In genomic region chr4:76504613-76505465, GRCh38 we compare ENCODE assay signal across 9 cellular contexts.
DNase-seq lines count a peak whose midpoint lies in the region; ATAC-seq and TF ChIP-seq lines count a peak whose summit lies in the region.
"Had no signal": no experiment of that assay in that cellular context is flagged by ENCODE, and none has a peak within 500 bp of the region (broad histone marks: within the 10 kb centered on the region; RNA-seq: fewer than 3 reads in every experiment).

No MANE protein-coding gene starts in this region.

- intact Hi-C loops in CD4-positive, alpha-beta T cell (cut with DNase I, micrococcal nuclease) = loop anchor here in 1 of 2 experiments (1.0 to 10.0 kb wide), 3 partner anchors 230 to 510 kb away; partner anchors contain the start of gene SDAD1
- intact Hi-C loops in colonic mucosa (cut with DNase I) = loop anchor here (2.0 to 10.0 kb wide), 2 partner anchors 74 to 320 kb away; no protein-coding TSS in a partner anchor

- no peak for DNase-seq in CD4-positive, alpha-beta T cell
- DNase-seq in GM20000 (ENCODE audit: low spot score) (peak; percentile 47), NCI-H748 treated with DMSO at 0.1 percent for 48 hours (lab: John Stamatoyannopoulos, UW) (peak; percentile 7), colonic mucosa (no peak), mesothelial cell of epicardium (ENCODE audit: low spot score in 2 of 2, unreplicated experiment in 2 of 2) (no peak)

- no peaks in the 10 kb centered on the region for H3K4me1 Mint-ChIP-seq in CD4-positive, alpha-beta T cell (ENCODE audit: low read depth)
- H3K4me1 Mint-ChIP-seq in mesothelial cell of epicardium = no peaks in the 10 kb centered on the region
- H3K4me1 Mint-ChIP-seq: T-cell had no signal

- H3K4me3 Mint-ChIP-seq in CD4-positive, alpha-beta T cell = no peak overlapping the region
- no peak overlapping the region for H3K4me3 Mint-ChIP-seq in mesothelial cell of epicardium
- H3K4me3 Mint-ChIP-seq: T-cell had no signal

- CTCF ChIA-PET in CD4-positive, alpha-beta T cell (lab: Charles Lee) = interaction anchor here (1.2 to 2.2 kb wide), 2 partner anchors 12 to 325 kb away, joined by 3 to 20 read pairs; no protein-coding TSS in a partner anchor

- no peaks in the 10 kb centered on the region for H3K9me3 Mint-ChIP-seq in CD4-positive, alpha-beta T cell
- H3K9me3 Mint-ChIP-seq in mesothelial cell of epicardium = no peaks in the 10 kb centered on the region
- H3K9me3 Mint-ChIP-seq: T-cell had no signal

- peaks cover 8% of the 10 kb centered on the region for H3K27me3 Mint-ChIP-seq in CD4-positive, alpha-beta T cell
- H3K27me3 Mint-ChIP-seq in mesothelial cell of epicardium (ENCODE audit: low read depth) = no peaks in the 10 kb centered on the region

- no peak for ATAC-seq in CD4-positive, alpha-beta T cell (ENCODE audit: poor library complexity)
- ATAC-seq in GM19395 (IDR thresholded peaks at IDR 0.05; ENCODE audit: unreplicated experiment) = no peak
- ATAC-seq in HG02678 (IDR thresholded peaks at IDR 0.05; ENCODE audit: unreplicated experiment) = no peak
- no peak for ATAC-seq in HG02870 (IDR thresholded peaks at IDR 0.05; ENCODE audit: unreplicated experiment)
- ATAC-seq: T-cell had no signal

- H3K4me3 ChIP-seq in colonic mucosa = no peak overlapping the region

- no peaks in the 10 kb centered on the region for H3K36me3 Mint-ChIP-seq in CD4-positive, alpha-beta T cell (ENCODE audit: low read depth)
- peaks cover 2% of the 10 kb centered on the region for H3K36me3 Mint-ChIP-seq in mesothelial cell of epicardium
- H3K36me3 Mint-ChIP-seq: T-cell had no signal

- H3K27ac Mint-ChIP-seq in CD4-positive, alpha-beta T cell = no peak overlapping the region
- no peak overlapping the region for H3K27ac Mint-ChIP-seq in mesothelial cell of epicardium
- H3K27ac Mint-ChIP-seq: T-cell had no signal

- H3K27me3 ChIP-seq in CD4-positive, alpha-beta T cell (ENCODE audit: control insufficient read depth, insufficient read depth, low read length) = peaks cover 8% of the 10 kb centered on the region
- no peaks in the 10 kb centered on the region for H3K27me3 ChIP-seq in colonic mucosa

- POLR2A ChIA-PET in CD4-positive, alpha-beta T cell (lab: Charles Lee) = no interaction called here

- H3K27ac ChIP-seq in CD4-positive, alpha-beta T cell (ENCODE audit: low read depth, low read length) = no peak overlapping the region
- no peak overlapping the region for H3K27ac ChIP-seq in colonic mucosa

- H3K36me3 ChIP-seq in colonic mucosa = no peaks in the 10 kb centered on the region

- no peaks in the 10 kb centered on the region for H3K9me3 ChIP-seq in CD4-positive, alpha-beta T cell (ENCODE audit: control insufficient read depth, low read length)
- no peaks in the 10 kb centered on the region for H3K9me3 ChIP-seq in colonic mucosa

- TF ChIP-seq CTCF in CD4-positive, alpha-beta T cell (IDR thresholded peaks at IDR 0.05) = peak; percentile 55
- peak; percentile 21 for TF ChIP-seq CTCF in GM20000 (IDR thresholded peaks at IDR 0.05; ENCODE audit: extremely low read depth, missing control alignments)
- peak; percentile 57 for TF ChIP-seq CTCF in colonic mucosa (IDR thresholded peaks at IDR 0.05)
- peak; percentile 77 for TF ChIP-seq CTCF in mesothelial cell of epicardium (IDR thresholded peaks at IDR 0.05; ENCODE audit: unreplicated experiment)

- no peak overlapping the region for H3K9ac ChIP-seq in colonic mucosa (ENCODE audit: low read depth in 2 of 2, low read length in 2 of 2)

- H3K4me1 ChIP-seq in colonic mucosa = no peaks in the 10 kb centered on the region

Comparison
In these comparisons a context has a peak if more than half of its experiments do, and no peak if none do; other contexts are left out.
1. DNase-seq: peak in GM20000 (single experiment) and NCI-H748 treated with DMSO at 0.1 percent for 48 hours (single experiment); none in CD4-positive, alpha-beta T cell (0 of 10), colonic mucosa (single experiment) and mesothelial cell of epicardium (0 of 2).
2. CTCF ChIP-seq: peak in every context shown above with its lines; median percentile 77 in mesothelial cell of epicardium; 57 in colonic mucosa; 55 in CD4-positive, alpha-beta T cell; 21 in GM20000.